In the genomic region with DNA sequence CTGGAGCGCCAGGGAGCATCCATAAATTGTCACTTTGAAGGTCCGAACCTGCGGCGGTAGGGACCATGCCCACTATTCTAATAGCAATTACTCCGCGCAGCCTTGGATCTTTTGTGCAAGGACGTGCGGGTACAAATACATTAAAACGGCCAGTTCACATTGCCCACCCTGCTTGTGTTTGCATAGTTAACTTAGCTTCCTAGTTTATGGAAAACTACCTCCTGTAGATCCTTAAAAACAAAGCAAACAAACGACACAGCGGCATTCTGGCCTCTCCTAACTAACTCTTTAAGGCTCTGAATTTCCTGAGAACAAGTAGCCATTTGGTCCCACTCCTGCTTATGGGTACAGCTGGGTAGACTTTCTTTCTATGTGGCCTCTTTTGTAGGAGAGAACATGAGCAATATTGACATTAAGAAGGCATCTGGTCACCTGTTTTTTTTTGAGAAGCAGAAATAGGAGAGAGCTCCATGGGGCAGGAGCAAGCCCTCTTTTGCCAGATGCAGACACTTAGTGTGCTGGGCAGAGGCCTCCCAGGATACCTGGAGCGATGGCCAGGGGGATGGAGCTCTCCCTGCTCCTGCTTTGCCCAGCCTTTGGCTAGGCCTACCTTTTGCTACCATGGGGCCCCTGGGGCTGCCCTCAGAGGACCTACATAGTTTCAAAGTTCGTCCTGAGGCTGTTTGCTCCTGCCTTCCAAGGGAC, we compare ENCODE assay signal across 10 cellular contexts. TPM values are rescaled to one million over a fixed set of nuclear protein-coding genes. Genes with fewer than 3 reads are reported as not detected.
DNase-seq lines count a peak whose midpoint lies in the region; ATAC-seq and TF ChIP-seq lines count a peak whose summit lies in the region.
"Had no signal": no experiment of that assay in that cellular context is flagged by ENCODE, and none has a peak within 500 bp of the region (broad histone marks: within the 10 kb centered on the region; RNA-seq: fewer than 3 reads in every experiment).

No MANE protein-coding gene starts in this region.

- peak overlapping the region; percentile 77 for H3K9ac ChIP-seq in PC-3 (ENCODE audit: low read length)
- peak overlapping the region; percentile 10 for H3K9ac ChIP-seq in skeletal muscle satellite cell (ENCODE audit: low read depth, low read length)

- H3K79me2 ChIP-seq in PC-3 (ENCODE audit: low read length) = peaks cover 30% of the 10 kb centered on the region

- H3K4me3 Mint-ChIP-seq in activated naive CD4-positive, alpha-beta T cell treated with anti-CD3 and anti-CD28 coated beads for 36 hours = peak overlapping the region; percentile 69

- peaks cover 24% of the 10 kb centered on the region for H4K20me1 ChIP-seq in PC-3 (ENCODE audit: low read length)

- H3K36me3 Mint-ChIP-seq in activated naive CD4-positive, alpha-beta T cell treated with anti-CD3 and anti-CD28 coated beads for 36 hours (ENCODE audit: low read depth) = peaks cover 30% of the 10 kb centered on the region

- H3K36me3 ChIP-seq in PC-3 (ENCODE audit: low read depth, low read length) (peaks cover 9% of the 10 kb centered on the region), skeletal muscle satellite cell (ENCODE audit: insufficient read depth, low read length) (peaks cover 27% of the 10 kb centered on the region)
- H3K36me3 ChIP-seq: tibial nerve had no signal

- BruUV-seq in PC-3 (replicated peaks; lab: Mats Ljungman, UMichigan) = TSS peak; percentile 2

- POLR2A ChIA-PET in PC-3 (lab: Charles Lee; ENCODE audit: unreplicated experiment) = interaction anchor here (0.5 to 0.7 kb wide), 3 partner anchors 9 to 553 kb away, joined by 3 to 12 read pairs (median 10); no protein-coding TSS in a partner anchor

- H3K9me3 Mint-ChIP-seq in activated naive CD4-positive, alpha-beta T cell treated with anti-CD3 and anti-CD28 coated beads for 36 hours = no peaks in the 10 kb centered on the region

- H3K9me3 ChIP-seq in PC-3 (ENCODE audit: low read length) (no peaks in the 10 kb centered on the region), skeletal muscle satellite cell (replicated peaks; ENCODE audit: low read length) (no peaks in the 10 kb centered on the region)
- H3K9me3 ChIP-seq: tibial nerve had no signal

- H3K27me3 Mint-ChIP-seq in activated naive CD4-positive, alpha-beta T cell treated with anti-CD3 and anti-CD28 coated beads for 36 hours (ENCODE audit: low read depth) = peaks cover 43% of the 10 kb centered on the region

- no peaks in the 10 kb centered on the region for H3K9me2 ChIP-seq in PC-3 (replicated peaks; ENCODE audit: low read length)

- H3K4me3 ChIP-seq in PC-3 (ENCODE audit: low read length) = peak overlapping the region; percentile 75
- H3K4me3 ChIP-seq in epithelial cell of esophagus (ENCODE audit: low read length) = peak overlapping the region; percentile 61
- no peak overlapping the region for H3K4me3 ChIP-seq in skeletal muscle satellite cell (ENCODE audit: low read length)

- H3K27ac ChIP-seq in PC-3 (ENCODE audit: low read length) = peak overlapping the region; percentile 94
- H3K27ac ChIP-seq: tibial nerve had no signal

- intact Hi-C loops in activated naive CD4-positive, alpha-beta T cell treated with anti-CD3 and anti-CD28 coated beads for 36 hours (cut with micrococcal nuclease) = loop anchor here (10.0 kb wide), 1 partner anchor 644 kb away; no protein-coding TSS in a partner anchor
- intact Hi-C loops in PC-3 (cut with micrococcal nuclease) = loop anchor here (5.0 kb wide), 3 partner anchors 67 to 163 kb away; no protein-coding TSS in a partner anchor

- no peak for TF ChIP-seq CTCF in PC-3 (conservative IDR thresholded peaks at IDR 0.05; ENCODE audit: low read depth, low read length)
- TF ChIP-seq CTCF in epithelial cell of esophagus (IDR thresholded peaks at IDR 0.05; ENCODE audit: insufficient read depth, low read depth, low read length, missing control alignments) = no peak

- H3K27ac Mint-ChIP-seq in activated naive CD4-positive, alpha-beta T cell treated with anti-CD3 and anti-CD28 coated beads for 36 hours = peak overlapping the region; percentile 41

- CTCF ChIA-PET in activated naive CD4-positive, alpha-beta T cell treated with anti-CD3 and anti-CD28 coated beads for 36 hours (lab: Charles Lee) = interaction anchor here (1.1 to 9.9 kb wide), 6 partner anchors 10 to 353 kb away, joined by 3 to 144 read pairs (median 6); no protein-coding TSS in a partner anchor
- CTCF ChIA-PET in PC-3 (lab: Charles Lee) = interaction anchor here (0.5 to 1.0 kb wide), 6 partner anchors 14 to 125 kb away, joined by 3 to 6 read pairs (median 4); no protein-coding TSS in a partner anchor

- DNase-seq in activated naive CD4-positive, alpha-beta T cell treated with anti-CD3 and anti-CD28 coated beads for 36 hours = no peak
- DNase-seq in activated naive CD4-positive, alpha-beta T cell treated with anti-CD3 and anti-CD28 coated beads, Interleukin-2, amount 50 U/mL, for 16 hours = no peak
- DNase-seq in PC-3 (peak; percentile 32), epithelial cell of esophagus (ENCODE audit: low read depth) (no peak), SKM-1 (lab: John Stamatoyannopoulos, UW; ENCODE audit: unreplicated experiment) (no peak)
- DNase-seq: cerebellar nuclear complex had no signal

- H3K4me2 ChIP-seq in PC-3 (ENCODE audit: low read length) = peak overlapping the region; percentile 89
- H3K4me2 ChIP-seq in skeletal muscle satellite cell (ENCODE audit: low read length) = peak overlapping the region; percentile 95

- peak overlapping the region; percentile 66 for H2AFZ ChIP-seq in PC-3 (ENCODE audit: low read length)

- peaks cover 5% of the 10 kb centered on the region for H3F3A ChIP-seq in PC-3 (ENCODE audit: low read length, unreplicated experiment)

- ATAC-seq in PC-3 (no peak), HG02973 (IDR thresholded peaks at IDR 0.05; ENCODE audit: unreplicated experiment) (no peak), HG03469 (IDR thresholded peaks at IDR 0.05; ENCODE audit: unreplicated experiment) (no peak)

- no peaks in the 10 kb centered on the region for H3K27me3 ChIP-seq in PC-3 (ENCODE audit: low read length)
- H3K27me3 ChIP-seq in skeletal muscle satellite cell (ENCODE audit: control insufficient read depth, insufficient read depth, low read length) = no peaks in the 10 kb centered on the region

- H3K4me1 ChIP-seq in PC-3 (ENCODE audit: insufficient read depth, low read length) (peaks cover 52% of the 10 kb centered on the region), skeletal muscle satellite cell (ENCODE audit: control insufficient read depth, insufficient read depth, low read length) (peaks cover 42% of the 10 kb centered on the region)

- H3K4me1 Mint-ChIP-seq in activated naive CD4-positive, alpha-beta T cell treated with anti-CD3 and anti-CD28 coated beads for 36 hours (ENCODE audit: low read depth) = peaks cover 27% of the 10 kb centered on the region

RNA-seq across cellular contexts. Expression of a gene that starts 2.1 kb away (rescaled TPM):
- total RNA-seq in activated naive CD4-positive, alpha-beta T cell treated with anti-CD3 and anti-CD28 coated beads for 36 hours = 10 to 100 TPM; 26.8 to 27.8 TPM
- total RNA-seq in PC-3 (2014; rRNA removed) = 99.9 and 182 TPM in 2 replicates
- 104 and 125 TPM in 2 replicates for total RNA-seq in skeletal muscle satellite cell (2012; rRNA removed)
